2 cellular contexts compared by ENCODE assay signal in the genomic region with DNA sequence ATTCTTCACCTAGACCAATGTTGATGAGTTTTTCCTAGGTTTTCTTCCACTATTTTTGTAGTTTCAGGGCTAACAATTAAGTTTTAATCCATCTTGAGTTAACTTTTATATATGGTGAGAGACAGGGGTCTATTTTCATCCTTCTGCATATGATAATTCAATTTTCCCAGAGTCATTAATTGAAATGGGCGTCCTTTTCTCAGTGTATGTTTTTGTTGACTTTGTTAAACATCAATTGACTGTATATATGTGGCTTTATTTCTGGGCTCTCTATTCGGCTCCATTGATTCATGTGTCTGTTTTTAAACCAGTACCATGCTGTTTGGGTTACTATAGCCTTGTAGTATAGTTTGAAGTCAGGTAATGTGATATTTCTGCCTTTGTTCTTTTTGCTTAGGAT.
A peak's percentile ranks its signal among the peaks of the same experiment; 100 is the strongest.
TF ChIP-seq lines count a peak whose summit lies in the region.

No MANE protein-coding gene starts in this region.

TF ChIP-seq in HepG2, 621 proteins besides CTCF, POLR2A, EP300 and RAD21 (continued from another document):
- TF ChIP-seq, protein P1, sequence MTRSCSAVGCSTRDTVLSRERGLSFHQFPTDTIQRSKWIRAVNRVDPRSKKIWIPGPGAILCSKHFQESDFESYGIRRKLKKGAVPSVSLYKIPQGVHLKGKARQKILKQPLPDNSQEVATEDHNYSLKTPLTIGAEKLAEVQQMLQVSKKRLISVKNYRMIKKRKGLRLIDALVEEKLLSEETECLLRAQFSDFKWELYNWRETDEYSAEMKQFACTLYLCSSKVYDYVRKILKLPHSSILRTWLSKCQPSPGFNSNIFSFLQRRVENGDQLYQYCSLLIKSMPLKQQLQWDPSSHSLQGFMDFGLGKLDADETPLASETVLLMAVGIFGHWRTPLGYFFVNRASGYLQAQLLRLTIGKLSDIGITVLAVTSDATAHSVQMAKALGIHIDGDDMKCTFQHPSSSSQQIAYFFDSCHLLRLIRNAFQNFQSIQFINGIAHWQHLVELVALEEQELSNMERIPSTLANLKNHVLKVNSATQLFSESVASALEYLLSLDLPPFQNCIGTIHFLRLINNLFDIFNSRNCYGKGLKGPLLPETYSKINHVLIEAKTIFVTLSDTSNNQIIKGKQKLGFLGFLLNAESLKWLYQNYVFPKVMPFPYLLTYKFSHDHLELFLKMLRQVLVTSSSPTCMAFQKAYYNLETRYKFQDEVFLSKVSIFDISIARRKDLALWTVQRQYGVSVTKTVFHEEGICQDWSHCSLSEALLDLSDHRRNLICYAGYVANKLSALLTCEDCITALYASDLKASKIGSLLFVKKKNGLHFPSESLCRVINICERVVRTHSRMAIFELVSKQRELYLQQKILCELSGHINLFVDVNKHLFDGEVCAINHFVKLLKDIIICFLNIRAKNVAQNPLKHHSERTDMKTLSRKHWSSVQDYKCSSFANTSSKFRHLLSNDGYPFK (CRISPR knock-in tag; IDR thresholded peaks at IDR 0.05; ENCODE audit: borderline replicate concordance) = no peak
- TF ChIP-seq MAFF (IDR thresholded peaks at IDR 0.05; ENCODE audit: low read depth, low read length) (peak; percentile 55), SCMH1 (CRISPR knock-in tag; IDR thresholded peaks at IDR 0.05; ENCODE audit: borderline replicate concordance) (no peak)

TF ChIP-seq in HEK293, 187 proteins besides CTCF, POLR2A, EP300 and RAD21:
- TF ChIP-seq, protein P2, sequence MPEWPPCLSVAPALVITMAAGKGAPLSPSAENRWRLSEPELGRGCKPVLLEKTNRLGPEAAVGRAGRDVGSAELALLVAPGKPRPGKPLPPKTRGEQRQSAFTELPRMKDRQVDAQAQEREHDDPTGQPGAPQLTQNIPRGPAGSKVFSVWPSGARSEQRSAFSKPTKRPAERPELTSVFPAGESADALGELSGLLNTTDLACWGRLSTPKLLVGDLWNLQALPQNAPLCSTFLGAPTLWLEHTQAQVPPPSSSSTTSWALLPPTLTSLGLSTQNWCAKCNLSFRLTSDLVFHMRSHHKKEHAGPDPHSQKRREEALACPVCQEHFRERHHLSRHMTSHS (tag by site-specific recombination; IDR thresholded peaks at IDR 0.05) = no peak
- TF ChIP-seq ZNF610 (tag by site-specific recombination; IDR thresholded peaks at IDR 0.05; ENCODE audit: borderline replicate concordance) (no peak), SETDB1 (IDR thresholded peaks at IDR 0.05; ENCODE audit: insufficient read length, low read length) (peak; percentile 19)
